Comparison of ENCODE assay signal across 1 cellular context in the genomic region with DNA sequence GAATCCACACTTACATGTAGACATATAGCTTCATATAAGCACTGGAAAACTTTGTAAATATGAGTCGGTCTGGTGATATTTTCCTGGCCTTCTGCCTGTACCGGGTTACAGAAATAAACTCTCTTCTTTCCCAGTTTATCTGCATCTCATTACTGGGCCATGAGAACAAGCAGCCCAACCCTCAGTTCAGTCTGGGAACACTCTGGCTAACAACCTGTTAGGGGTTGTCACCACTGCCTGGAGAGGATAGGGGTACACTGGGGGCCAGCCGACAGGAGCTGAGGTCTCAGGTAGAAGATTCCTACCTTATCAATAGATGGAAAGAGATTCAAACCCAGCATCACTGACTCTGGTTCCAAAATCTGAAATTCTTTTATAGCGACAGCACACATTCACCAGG.
TF ChIP-seq lines count a peak whose summit lies in the region.

No MANE protein-coding gene starts in this region.

TF ChIP-seq in HepG2, 621 proteins besides CTCF, POLR2A, EP300 and RAD21:
- TF ChIP-seq TBX2 (CRISPR knock-in tag; IDR thresholded peaks at IDR 0.05; ENCODE audit: borderline replicate concordance): 0 out of 2 replicates have a peak, but pooled peaks have one; percentile 1
- TF ChIP-seq, protein P1, sequence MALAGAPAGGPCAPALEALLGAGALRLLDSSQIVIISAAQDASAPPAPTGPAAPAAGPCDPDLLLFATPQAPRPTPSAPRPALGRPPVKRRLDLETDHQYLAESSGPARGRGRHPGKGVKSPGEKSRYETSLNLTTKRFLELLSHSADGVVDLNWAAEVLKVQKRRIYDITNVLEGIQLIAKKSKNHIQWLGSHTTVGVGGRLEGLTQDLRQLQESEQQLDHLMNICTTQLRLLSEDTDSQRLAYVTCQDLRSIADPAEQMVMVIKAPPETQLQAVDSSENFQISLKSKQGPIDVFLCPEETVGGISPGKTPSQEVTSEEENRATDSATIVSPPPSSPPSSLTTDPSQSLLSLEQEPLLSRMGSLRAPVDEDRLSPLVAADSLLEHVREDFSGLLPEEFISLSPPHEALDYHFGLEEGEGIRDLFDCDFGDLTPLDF (CRISPR knock-in tag; IDR thresholded peaks at IDR 0.05): no peak
